Comparison of ENCODE assay signal across 9 cellular contexts in genomic region chr21:38170283-38170682, GRCh38.
DNase-seq lines count a peak whose midpoint lies in the region; ATAC-seq and TF ChIP-seq lines count a peak whose summit lies in the region.
"Had no signal": no experiment of that assay in that cellular context is flagged by ENCODE, and none has a peak within 500 bp of the region (broad histone marks: within the 10 kb centered on the region; RNA-seq: fewer than 3 reads in every experiment).

No MANE protein-coding gene starts in this region.

- peak; percentile 59 for TF ChIP-seq CTCF in HFF-Myc (IDR thresholded peaks at IDR 0.05; ENCODE audit: low read depth, low read length, missing control alignments)
- TF ChIP-seq CTCF in ascending aorta (IDR thresholded peaks at IDR 0.05) = peak in 2 of 3 experiments; percentile 11 to 62
- TF ChIP-seq CTCF in vagina (IDR thresholded peaks at IDR 0.05) = peak in 1 of 3 experiments; percentile 29

- H3K36me3 ChIP-seq in ascending aorta (no peaks in the 10 kb centered on the region), mesenchymal stem cell (ENCODE audit: control insufficient read depth in 1 of 2, insufficient read depth in 2 of 2, low read depth in 1 of 2, low read length in 2 of 2) (no peaks in the 10 kb centered on the region), vagina (no peaks in the 10 kb centered on the region)

- H3K4ac ChIP-seq in mesenchymal stem cell (ENCODE audit: low read depth in 1 of 2, low read length in 2 of 2) = no peak overlapping the region

- no peak overlapping the region for H3K14ac ChIP-seq in mesenchymal stem cell (ENCODE audit: low read length in 2 of 2)

- H3K79me1 ChIP-seq in mesenchymal stem cell (replicated peaks; ENCODE audit: low read length, poor library complexity, severe bottlenecking) = peaks cover 3% of the 10 kb centered on the region

- H3K18ac ChIP-seq in mesenchymal stem cell (ENCODE audit: low read depth in 1 of 2, low read length in 2 of 2) = peak overlapping the region in 1 of 2 experiments; percentile 51

- H2AFZ ChIP-seq in mesenchymal stem cell (ENCODE audit: low read depth, low read length) = no peak overlapping the region

- no peaks in the 10 kb centered on the region for H3K27me3 ChIP-seq in ascending aorta
- no peaks in the 10 kb centered on the region for H3K27me3 ChIP-seq in mesenchymal stem cell (ENCODE audit: control insufficient read depth in 1 of 2, insufficient read depth in 1 of 2, low read length in 2 of 2)
- no peaks in the 10 kb centered on the region for H3K27me3 ChIP-seq in vagina

- no peak for TF ChIP-seq POLR2A in vagina (IDR thresholded peaks at IDR 0.05)

- H2BK120ac ChIP-seq in mesenchymal stem cell (ENCODE audit: low read depth, low read length) = no peak overlapping the region

- H2BK5ac ChIP-seq in mesenchymal stem cell (ENCODE audit: low read depth, low read length, poor library complexity, severe bottlenecking) = peak overlapping the region; percentile 68

- no peak overlapping the region for H3K4me2 ChIP-seq in mesenchymal stem cell (ENCODE audit: low read length, poor library complexity, severe bottlenecking)

- peak overlapping the region in 1 of 2 experiments; percentile 22 for H2BK12ac ChIP-seq in mesenchymal stem cell (ENCODE audit: low read length in 2 of 2)

- H3K4me3 ChIP-seq in HFF-Myc (replicated peaks; ENCODE audit: low read depth, low read length) (no peak overlapping the region), ascending aorta (no peak overlapping the region), mesenchymal stem cell (ENCODE audit: insufficient read depth in 1 of 2, low read depth in 1 of 2, low read length in 2 of 2) (no peak overlapping the region), vagina (no peak overlapping the region)

- H4K8ac ChIP-seq in mesenchymal stem cell (ENCODE audit: low read length) = no peak overlapping the region

- ATAC-seq in HG02798 (IDR thresholded peaks at IDR 0.05; ENCODE audit: poor library complexity, unreplicated experiment) (no peak), GM18868 (IDR thresholded peaks at IDR 0.05; ENCODE audit: unreplicated experiment) (no peak)
- ATAC-seq in stimulated activated naive CD8-positive, alpha-beta T cell treated with anti-CD3 and anti-CD28 coated beads, Interleukin-15, Interleukin-2, amounts not matched to agents 100 U/mL and 50 U/mL, for 24 hours = no peak

- H3K23ac ChIP-seq in mesenchymal stem cell (ENCODE audit: low read length in 2 of 2) = no peak overlapping the region

- peaks cover 0 to 28% of the 10 kb centered on the region in 2 donors for H3K4me1 ChIP-seq in ascending aorta
- H3K4me1 ChIP-seq in mesenchymal stem cell (ENCODE audit: control insufficient read depth, insufficient read depth, low read depth, low read length) = peaks cover 17% of the 10 kb centered on the region
- no peaks in the 10 kb centered on the region for H3K4me1 ChIP-seq in vagina

- peak overlapping the region; percentile 72 for H3K9ac ChIP-seq in mesenchymal stem cell (ENCODE audit: low read length)

- H2AK5ac ChIP-seq in mesenchymal stem cell (ENCODE audit: low read length, severe bottlenecking) = peak overlapping the region; percentile 43

- no peak overlapping the region for H2BK15ac ChIP-seq in mesenchymal stem cell (ENCODE audit: low read depth, poor library complexity, severe bottlenecking)

- WGBS in mesenchymal stem cell = 52% methylated on average over 2 of the region's 2 CpGs

- intact Hi-C loops in ascending aorta (cut with DNase I) (loop anchor here (5.0 kb wide), 1 partner anchor 47 kb away; no protein-coding TSS in a partner anchor), vagina (cut with DNase I) (no loop called here)

- no peak overlapping the region for H4K91ac ChIP-seq in mesenchymal stem cell (ENCODE audit: low read length)

- H3K9me3 ChIP-seq in ascending aorta (no peaks in the 10 kb centered on the region), mesenchymal stem cell (ENCODE audit: control insufficient read depth, low read length) (no peaks in the 10 kb centered on the region), vagina (no peaks in the 10 kb centered on the region)

- H3K27ac ChIP-seq in ascending aorta = peak overlapping the region in 1 of 2 donors; percentile 51
- H3K27ac ChIP-seq in mesenchymal stem cell (ENCODE audit: low read length, poor library complexity, severe bottlenecking) = peak overlapping the region; percentile 97
- no peak overlapping the region for H3K27ac ChIP-seq in vagina

- DNase-seq in COR-L47 (lab: John Stamatoyannopoulos, UW) = peak; percentile 38
- DNase-seq in HFF-Myc (ENCODE audit: extremely low read depth, low read depth) = no peak
- DNase-seq in ascending aorta (ENCODE audit: low spot score in 2 of 2) = no peak
- peak; percentile 30 for DNase-seq in mesenchymal stem cell
- no peak for DNase-seq in stimulated activated naive CD8-positive, alpha-beta T cell treated with anti-CD3 and anti-CD28 coated beads, Interleukin-15, Interleukin-2, amounts not matched to agents 100 U/mL and 50 U/mL, for 24 hours
- no peak for DNase-seq in vagina (ENCODE audit: extremely low spot score in 2 of 2)
- DNase-seq: activated B cell treated with CpG ODN at 0.5 μM for 24 hours had no signal

Comparison
In these comparisons a context has a peak if more than half of its experiments do, and no peak if none do; other contexts are left out.
1. DNase-seq: peak in COR-L47 (single experiment) and mesenchymal stem cell (single experiment); none in HFF-Myc (single experiment), ascending aorta (0 of 2), stimulated activated naive CD8-positive, alpha-beta T cell treated with anti-CD3 and anti-CD28 coated beads, Interleukin-15, Interleukin-2, amounts not matched to agents 100 U/mL and 50 U/mL, for 24 hours (single experiment) and vagina (0 of 2).